ENCODE assay signal across 26 cellular contexts in genomic region chr5:143192191-143192880, GRCh38.
DNase-seq lines count a peak whose midpoint lies in the region; ATAC-seq and TF ChIP-seq lines count a peak whose summit lies in the region.
"Had no signal": no experiment of that assay in that cellular context is flagged by ENCODE, and none has a peak within 500 bp of the region (broad histone marks: within the 10 kb centered on the region; RNA-seq: fewer than 3 reads in every experiment).

No MANE protein-coding gene starts in this region.

- H3K4me1 Mint-ChIP-seq in MCF 10A (ENCODE audit: insufficient read depth, unreplicated experiment), result peaks cover 35% of the 10 kb centered on the region
- no peaks in the 10 kb centered on the region for H3K4me1 Mint-ChIP-seq in stimulated activated memory B cell treated with anti-CD40 and anti-IgM and Interleukin-4, amounts not matched to agents 10 μg/mL and 1 μg/mL and 100 μg/mL, for 72 hours

- ATAC-seq in stimulated activated memory B cell treated with anti-CD40 and anti-IgM and Interleukin-4, amounts not matched to agents 10 μg/mL and 1 μg/mL and 100 μg/mL, for 72 hours, result no peak

- H3K27ac Mint-ChIP-seq in MCF 10A (ENCODE audit: low read depth, unreplicated experiment), result no peak overlapping the region
- no peak overlapping the region for H3K27ac Mint-ChIP-seq in stimulated activated memory B cell treated with anti-CD40 and anti-IgM and Interleukin-4, amounts not matched to agents 10 μg/mL and 1 μg/mL and 100 μg/mL, for 72 hours

- H3K4me1 ChIP-seq in mammary epithelial cell (ENCODE audit: insufficient read depth, low read length), result peaks cover 33% of the 10 kb centered on the region
- peaks cover 71% of the 10 kb centered on the region for H3K4me1 ChIP-seq in Karpas-422 (ENCODE audit: low read length)
- peaks cover 16 to 20% (median 18%) of the 10 kb centered on the region in 3 donors for H3K4me1 ChIP-seq in skeletal muscle tissue (ENCODE audit: control insufficient read depth in 3 of 3, insufficient read depth in 3 of 3, low read length in 3 of 3)
- H3K4me1 ChIP-seq: BE2C had no signal

- H3K36me3 Mint-ChIP-seq in MCF 10A (ENCODE audit: insufficient read depth, unreplicated experiment), result no peaks in the 10 kb centered on the region
- H3K36me3 Mint-ChIP-seq in stimulated activated memory B cell treated with anti-CD40 and anti-IgM and Interleukin-4, amounts not matched to agents 10 μg/mL and 1 μg/mL and 100 μg/mL, for 72 hours, result peaks cover 10% of the 10 kb centered on the region

- H3K4me3 ChIP-seq in mammary epithelial cell (replicated peaks in 1 of 3; ENCODE audit: insufficient read depth in 1 of 3, low read depth in 2 of 3, low read length in 3 of 3) (no peak overlapping the region), Karpas-422 (ENCODE audit: low read length) (no peak overlapping the region), skeletal muscle tissue (ENCODE audit: low read length in 3 of 3) (no peak overlapping the region)
- H3K4me3 ChIP-seq: PC-9 had no signal

- H2AFZ ChIP-seq in mammary epithelial cell (ENCODE audit: low read depth, low read length), result no peak overlapping the region
- H2AFZ ChIP-seq in Karpas-422 (ENCODE audit: low read length), result no peak overlapping the region
- H2AFZ ChIP-seq: PC-9 had no signal

- no peaks in the 10 kb centered on the region for H3K9me2 ChIP-seq in Karpas-422 (replicated peaks; ENCODE audit: insufficient read depth, low read length)

- TF ChIP-seq CTCF in MCF 10A (IDR thresholded peaks at IDR 0.05; ENCODE audit: unreplicated experiment), result peak; percentile 0
- TF ChIP-seq CTCF in mammary epithelial cell (conservative IDR thresholded peaks at IDR 0.05 in 1 of 2, IDR thresholded peaks at IDR 0.05 in 1 of 2; ENCODE audit: extremely low read depth in 1 of 2, insufficient read depth in 1 of 2, low read depth in 1 of 2, low read length in 2 of 2), result no peak

- no peak overlapping the region for H3K27ac ChIP-seq in mammary epithelial cell (ENCODE audit: insufficient read depth, low read depth, low read length)
- H3K27ac ChIP-seq in Karpas-422 (ENCODE audit: low read length), result peak overlapping the region; percentile 20; the same call in 1 of the 2 replicates
- H3K27ac ChIP-seq in skeletal muscle tissue (ENCODE audit: low read depth, low read length), result peak overlapping the region; percentile 7
- H3K27ac ChIP-seq: PC-9 had no signal

- H4K20me1 ChIP-seq in mammary epithelial cell (ENCODE audit: insufficient read depth, low read length) (no peaks in the 10 kb centered on the region), Karpas-422 (ENCODE audit: insufficient read depth, low read depth, low read length) (no peaks in the 10 kb centered on the region)

- no peaks in the 10 kb centered on the region for H3K27me3 ChIP-seq in mammary epithelial cell (ENCODE audit: insufficient read depth, low read length)
- H3K27me3 ChIP-seq in Karpas-422 (ENCODE audit: low read length), result no peaks in the 10 kb centered on the region
- H3K27me3 ChIP-seq in skeletal muscle tissue (ENCODE audit: control insufficient read depth in 3 of 3, insufficient read depth in 3 of 3, low read length in 3 of 3), result no peaks in the 10 kb centered on the region
- H3K27me3 ChIP-seq: BE2C had no signal

- 98% methylated on average over 3 of the region's 4 CpGs for WGBS in mammary epithelial cell (ENCODE audit: low coverage, missing lambda C conversion rate)

- H3K79me2 ChIP-seq in mammary epithelial cell (ENCODE audit: insufficient read depth, low read length) (no peaks in the 10 kb centered on the region), Karpas-422 (ENCODE audit: low read length) (peaks cover 18% of the 10 kb centered on the region)

- in situ Hi-C loops in mammary epithelial cell (cut with MboI; ENCODE audit: low sequenced_read_pairs in 2 of 2), result loop anchor here in 1 of 2 donors (25.0 kb wide), 1 partner anchor 195 kb away; no protein-coding TSS in a partner anchor

- BruUV-seq in MCF 10A (replicated peaks; lab: Mats Ljungman, UMichigan) (no TSS peak), mammary epithelial cell (replicated peaks; lab: Mats Ljungman, UMichigan) (no TSS peak)

- dilution Hi-C loops in mammary epithelial cell (cut with HindIII; ENCODE audit: low sequenced_read_pairs), result no loop called here

- H3K9ac ChIP-seq in mammary epithelial cell (ENCODE audit: insufficient read depth, low read length) (no peak overlapping the region), Karpas-422 (ENCODE audit: low read length) (no peak overlapping the region), skeletal muscle tissue (ENCODE audit: low read depth in 1 of 3, low read length in 3 of 3) (no peak overlapping the region)

- no peaks in the 10 kb centered on the region for H3K27me3 Mint-ChIP-seq in MCF 10A (ENCODE audit: insufficient read depth, unreplicated experiment)
- H3K27me3 Mint-ChIP-seq in stimulated activated memory B cell treated with anti-CD40 and anti-IgM and Interleukin-4, amounts not matched to agents 10 μg/mL and 1 μg/mL and 100 μg/mL, for 72 hours, result no peaks in the 10 kb centered on the region
- H3K27me3 Mint-ChIP-seq: CD8-positive, alpha-beta memory T cell had no signal

- CTCF ChIA-PET in MCF 10A (lab: Yijun Ruan, JAX) (interaction anchor here (0.6 to 1.0 kb wide), 3 partner anchors 13 to 776 kb away, joined by 3 read pairs; no protein-coding TSS in a partner anchor), mammary epithelial cell (lab: Charles Lee; ENCODE audit: low non-redundant PET) (no interaction called here)

- H3K9me3 ChIP-seq in mammary epithelial cell (replicated peaks; ENCODE audit: insufficient read depth, low read length), result no peaks in the 10 kb centered on the region
- H3K9me3 ChIP-seq in Karpas-422 (ENCODE audit: low read length), result peaks cover 3% of the 10 kb centered on the region; the same call in 1 of the 2 replicates
- H3K9me3 ChIP-seq in skeletal muscle tissue (ENCODE audit: control insufficient read depth in 3 of 3, low read length in 3 of 3), result no peaks in the 10 kb centered on the region
- H3K9me3 ChIP-seq: BE2C had no signal

- intact Hi-C loops in MCF 10A (cut with micrococcal nuclease) (no loop called here), mammary epithelial cell (cut with micrococcal nuclease) (no loop called here)

- POLR2A ChIA-PET in MCF 10A (lab: Yijun Ruan, JAX), result interaction anchor here (0.6 to 3.5 kb wide), 7 partner anchors 8 to 204 kb away, joined by 3 to 10 read pairs (median 4); no protein-coding TSS in a partner anchor

- H3K4me2 ChIP-seq in mammary epithelial cell (ENCODE audit: insufficient read depth, low read depth, low read length) (no peak overlapping the region), Karpas-422 (ENCODE audit: low read depth, low read length, poor library complexity, severe bottlenecking) (no peak overlapping the region)
- H3K4me2 ChIP-seq: PC-9 had no signal

- DNase-seq in MCF 10A (ENCODE audit: unreplicated experiment) (no peak), mammary epithelial cell (no peak), Karpas-422 (no peak), fibroblast of gingiva (ENCODE audit: low read depth) (peak; percentile 21), putamen (ENCODE audit: low spot score) (no peak), NCI-H774 (lab: John Stamatoyannopoulos, UW) (no peak)
- DNase-seq: 8988T; ACHN; BE2C; CD8-positive, alpha-beta memory T cell; DMS 273 treated with DMSO at 0.1 percent for 48 hours; DMS79; GF-D8; KG1; MV-4-11; NCI-H1105 treated with DMSO at 0.1 percent for 48 hours; NCI-H2029; NCI-H446; NCI-H524 treated with DMSO at 0.1 percent for 48 hours; NCI-H82; PC-9; RPMI8226; SHP77 treated with DMSO at 0.1 percent for 48 hours had no signal

- H3K9me3 Mint-ChIP-seq in MCF 10A (ENCODE audit: unreplicated experiment), result peaks cover 13% of the 10 kb centered on the region
- H3K9me3 Mint-ChIP-seq in stimulated activated memory B cell treated with anti-CD40 and anti-IgM and Interleukin-4, amounts not matched to agents 10 μg/mL and 1 μg/mL and 100 μg/mL, for 72 hours, result peaks cover 7% of the 10 kb centered on the region

- H3K4me3 Mint-ChIP-seq in MCF 10A (ENCODE audit: unreplicated experiment), result no peak overlapping the region
- H3K4me3 Mint-ChIP-seq in stimulated activated memory B cell treated with anti-CD40 and anti-IgM and Interleukin-4, amounts not matched to agents 10 μg/mL and 1 μg/mL and 100 μg/mL, for 72 hours, result no peak overlapping the region
- H3K4me3 Mint-ChIP-seq: CD14-positive monocyte; CD8-positive, alpha-beta memory T cell had no signal

- H3K36me3 ChIP-seq in mammary epithelial cell (ENCODE audit: insufficient read depth, low read length) (no peaks in the 10 kb centered on the region), Karpas-422 (ENCODE audit: insufficient read depth, low read length) (peaks cover 32% of the 10 kb centered on the region), skeletal muscle tissue (ENCODE audit: control insufficient read depth in 3 of 3, insufficient read depth in 3 of 3, low read length in 3 of 3) (peaks cover 0 to 3% (median 0%) of the 10 kb centered on the region in 3 donors)
- H3K36me3 ChIP-seq: BE2C had no signal
